ENCODE assay signal across 17 cellular contexts in genomic region chr13:32318072-32318471, GRCh38. TPM values are rescaled to one million over a fixed set of nuclear protein-coding genes. Genes with fewer than 3 reads are reported as not detected.
"Had no signal": no experiment of that assay in that cellular context is flagged by ENCODE, and none has a peak within 500 bp of the region (broad histone marks: within the 10 kb centered on the region; RNA-seq: fewer than 3 reads in every experiment).

No MANE protein-coding gene starts in this region.

- DNase-seq: activated CD4-positive, alpha-beta T cell treated with anti-CD3 and anti-CD28 coated beads, Interleukin-2, amount 50 U/mL, for 4 hours; activated naive CD4-positive, alpha-beta T cell treated with Interleukin-2 at 50 U/mL for 16 hours; activated naive CD8-positive, alpha-beta T cell treated with anti-CD3 and anti-CD28 coated beads, Interleukin-2, amount 50 U/mL, for 24 hours; activated T-cell treated with anti-CD3 and anti-CD28 coated beads for 4 hours; aorta; head of caudate nucleus; right lobe of liver; stimulated activated naive CD8-positive, alpha-beta T cell treated with anti-CD3 and anti-CD28 coated beads, Interleukin-15, amount 100 ng/mL, for 72 hours; testis; upper lobe of left lung had no signal

- H3K4me3 ChIP-seq: right lobe of liver, testis, upper lobe of left lung had no signal

- H3K4me1 ChIP-seq: right lobe of liver had no signal

- H3K27ac ChIP-seq: epithelial cell of prostate, right lobe of liver, testis, upper lobe of left lung had no signal

- H3K27me3 ChIP-seq: right lobe of liver, testis, upper lobe of left lung had no signal

- H3K36me3 ChIP-seq: right lobe of liver, upper lobe of left lung had no signal

- H3K9me3 ChIP-seq: right lobe of liver, testis, upper lobe of left lung had no signal

RNA-seq across cellular contexts. Expression of gene ZAR1L, which starts 2.9 kb away (rescaled TPM):
- total RNA-seq: aorta, dermis microvascular lymphatic vessel endothelial cell, frontal cortex, lower leg skin, mesenteric fat pad, osteocyte, pulmonary artery endothelial cell, right lobe of liver, upper lobe of left lung had no signal
